1 cellular context compared by ENCODE assay signal in the genomic region with DNA sequence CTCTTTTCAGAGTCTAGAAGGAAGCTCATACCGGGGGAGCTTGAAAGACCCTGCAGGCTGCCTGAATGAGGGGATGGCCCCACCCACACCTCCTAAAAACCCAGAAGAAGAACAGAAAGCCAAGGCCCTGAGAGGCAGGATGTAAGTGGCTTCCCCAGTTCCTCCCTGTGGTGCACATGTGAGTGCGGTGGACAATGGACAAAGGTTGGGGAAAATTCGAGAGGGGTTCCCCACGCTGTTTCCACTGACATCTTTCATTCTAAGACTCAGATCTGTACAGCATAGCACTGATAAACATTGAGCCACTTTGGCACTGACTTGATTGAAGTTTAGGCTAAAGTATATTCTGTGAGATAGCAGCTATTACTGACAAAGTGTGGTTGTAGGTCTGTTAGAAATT.
TF ChIP-seq lines count a peak whose summit lies in the region.

No MANE protein-coding gene starts in this region.

TF ChIP-seq in K562, 482 proteins besides CTCF, POLR2A, EP300 and RAD21 (continued from another document):
- TF ChIP-seq, protein P1, sequence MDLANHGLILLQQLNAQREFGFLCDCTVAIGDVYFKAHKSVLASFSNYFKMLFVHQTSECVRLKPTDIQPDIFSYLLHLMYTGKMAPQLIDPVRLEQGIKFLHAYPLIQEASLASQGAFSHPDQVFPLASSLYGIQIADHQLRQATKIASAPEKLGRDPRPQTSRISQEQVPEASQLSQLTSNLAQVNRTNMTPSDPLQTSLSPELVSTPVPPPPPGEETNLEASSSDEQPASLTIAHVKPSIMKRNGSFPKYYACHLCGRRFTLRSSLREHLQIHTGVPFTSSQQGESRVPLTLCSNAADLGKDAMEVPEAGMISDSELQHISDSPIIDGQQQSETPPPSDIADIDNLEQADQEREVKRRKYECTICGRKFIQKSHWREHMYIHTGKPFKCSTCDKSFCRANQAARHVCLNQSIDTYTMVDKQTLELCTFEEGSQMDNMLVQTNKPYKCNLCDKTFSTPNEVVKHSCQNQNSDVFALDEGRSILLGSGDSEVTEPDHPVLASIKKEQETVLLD (IDR thresholded peaks at IDR 0.05): no peak
